Comparison of ENCODE assay signal across 21 cellular contexts in the genomic region with DNA sequence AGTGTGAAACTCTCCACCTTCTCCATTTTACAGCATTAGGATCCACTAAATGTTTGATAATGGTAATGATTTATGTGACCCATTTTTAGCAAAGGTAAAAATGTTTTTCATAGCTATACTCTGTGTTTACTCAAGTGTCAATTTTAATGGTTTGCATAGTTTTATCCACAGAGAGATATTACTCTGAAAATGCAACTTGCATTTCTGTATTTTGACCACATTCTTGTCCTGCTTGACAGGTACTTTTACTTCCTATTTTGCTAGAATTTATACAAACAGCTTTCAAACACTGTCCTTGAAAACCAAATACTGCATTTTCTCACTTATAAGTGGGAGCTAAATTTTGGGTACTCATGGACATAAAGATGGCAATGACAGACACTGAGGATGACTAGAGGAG.
DNase-seq lines count a peak whose midpoint lies in the region; ATAC-seq and TF ChIP-seq lines count a peak whose summit lies in the region.
"Had no signal": no experiment of that assay in that cellular context is flagged by ENCODE, and none has a peak within 500 bp of the region (broad histone marks: within the 10 kb centered on the region; RNA-seq: fewer than 3 reads in every experiment).

No MANE protein-coding gene starts in this region.

- ATAC-seq in GM18519 (IDR thresholded peaks at IDR 0.05; ENCODE audit: low FRiP score, unreplicated experiment) = peak; percentile 69
- ATAC-seq in GM21390 (IDR thresholded peaks at IDR 0.05; ENCODE audit: unreplicated experiment) = peak; percentile 93
- ATAC-seq in HG02885 (IDR thresholded peaks at IDR 0.05; ENCODE audit: poor library complexity, unreplicated experiment) = peak; percentile 91
- ATAC-seq: activated T-cell treated with anti-CD3 and anti-CD28 coated beads, Interleukin-2, amount 50 U/mL, for 72 hours; gastroesophageal sphincter had no signal

- H3K9ac ChIP-seq in SU-DHL-6 (ENCODE audit: low read length) = no peak overlapping the region

- H3K79me2 ChIP-seq in SU-DHL-6 (ENCODE audit: insufficient read depth, low read length) (no peaks in the 10 kb centered on the region), osteoblast (ENCODE audit: insufficient read depth, low read length) (no peaks in the 10 kb centered on the region)

- H3F3A ChIP-seq in SU-DHL-6 (ENCODE audit: insufficient read depth) = no peaks in the 10 kb centered on the region

- H3K4me2 ChIP-seq in SU-DHL-6 (ENCODE audit: low read depth, low read length, poor library complexity, severe bottlenecking) = peak overlapping the region; percentile 35
- no peak overlapping the region for H3K4me2 ChIP-seq in osteoblast (ENCODE audit: insufficient read depth, low read length)

- H3K36me3 ChIP-seq in SU-DHL-6 (ENCODE audit: low read length) (no peaks in the 10 kb centered on the region), osteoblast (ENCODE audit: insufficient read depth, low read length) (no peaks in the 10 kb centered on the region)
- H3K36me3 ChIP-seq: brain microvascular endothelial cell, gastroesophageal sphincter, left ventricle myocardium inferior had no signal

- H3K27ac ChIP-seq in SU-DHL-6 (ENCODE audit: low read depth, low read length) (peak overlapping the region; percentile 25; the same call in 1 of the 2 replicates), osteoblast (ENCODE audit: low read depth, low read length) (no peak overlapping the region)
- H3K27ac ChIP-seq: brain microvascular endothelial cell, gastroesophageal sphincter, left ventricle myocardium inferior, RWPE1 had no signal

- no peaks in the 10 kb centered on the region for H3K4me1 ChIP-seq in osteoblast (ENCODE audit: insufficient read depth, low read length)
- H3K4me1 ChIP-seq: Caco-2, gastroesophageal sphincter, left ventricle myocardium inferior had no signal

- H3K27me3 ChIP-seq in SU-DHL-6 (ENCODE audit: low read length) = no peaks in the 10 kb centered on the region
- H3K27me3 ChIP-seq in osteoblast (ENCODE audit: insufficient read depth, low read length) = no peaks in the 10 kb centered on the region
- H3K27me3 ChIP-seq: brain microvascular endothelial cell, gastroesophageal sphincter had no signal

- H3K9me3 ChIP-seq in SU-DHL-6 (ENCODE audit: insufficient read depth, low read length) (no peaks in the 10 kb centered on the region), osteoblast (ENCODE audit: low read depth, low read length) (no peaks in the 10 kb centered on the region)
- H3K9me3 ChIP-seq: Caco-2, gastroesophageal sphincter, left ventricle myocardium inferior had no signal

- H4K20me1 ChIP-seq in SU-DHL-6 (ENCODE audit: low read depth, low read length) (no peaks in the 10 kb centered on the region), osteoblast (ENCODE audit: insufficient read depth, low read length) (no peaks in the 10 kb centered on the region)

- H2AFZ ChIP-seq in SU-DHL-6 (ENCODE audit: low read depth, low read length, severe bottlenecking) = no peak overlapping the region
- H2AFZ ChIP-seq in osteoblast (ENCODE audit: low read length) = no peak overlapping the region

- DNase-seq in OCI-M2 (lab: John Stamatoyannopoulos, UW; ENCODE audit: unreplicated experiment) (no peak), NCI-H345 (lab: John Stamatoyannopoulos, UW) (no peak), UCSD-AML1 (lab: John Stamatoyannopoulos, UW; ENCODE audit: unreplicated experiment) (no peak), osteoblast (ENCODE audit: insufficient read length, low spot score, missing footprints) (no peak)
- DNase-seq: activated CD4-positive, alpha-beta memory T cell treated with anti-CD3 and anti-CD28 coated beads for 36 hours; activated naive CD8-positive, alpha-beta T cell treated with anti-CD3 and anti-CD28 coated beads, Interleukin-2, amount 10 ng/mL, durations not matched to agents 7 days and 5 days; activated T-cell treated with anti-CD3 and anti-CD28 coated beads, Interleukin-2, amount 50 U/mL, for 72 hours; brain microvascular endothelial cell; Caco-2; left ventricle myocardium inferior; MV-4-11; NCI-H2081; NCI-H526 treated with DMSO at 0.1 percent for 48 hours; nucleus accumbens; stimulated activated CD4-positive, alpha-beta T cell treated with anti-CD3 and anti-CD28 coated beads, Interleukin-2, amount 100 ng/mL, for 24 hours had no signal

- H3K9me2 ChIP-seq in SU-DHL-6 (replicated peaks; ENCODE audit: insufficient read depth, low read length) = no peaks in the 10 kb centered on the region

- no peak for TF ChIP-seq CTCF in SU-DHL-6 (IDR thresholded peaks at IDR 0.05; ENCODE audit: insufficient read depth, low read length, poor library complexity, severe bottlenecking)
- no peak for TF ChIP-seq CTCF in osteoblast (IDR thresholded peaks at IDR 0.05; ENCODE audit: extremely low read depth, low read depth, low read length)

- H3K4me3 ChIP-seq in SU-DHL-6 (ENCODE audit: insufficient read depth, low read length, poor library complexity, severe bottlenecking) (no peak overlapping the region), osteoblast (ENCODE audit: insufficient read depth, low read length) (no peak overlapping the region)
- H3K4me3 ChIP-seq: gastroesophageal sphincter, left ventricle myocardium inferior had no signal
